11 cellular contexts compared by ENCODE assay signal in genomic region chr16:68283346-68283745, GRCh38. TPM values are rescaled to one million over a fixed set of nuclear protein-coding genes. Genes with fewer than 3 reads are reported as not detected.
DNase-seq lines count a peak whose midpoint lies in the region; ATAC-seq and TF ChIP-seq lines count a peak whose summit lies in the region.
"Had no signal": no experiment of that assay in that cellular context is flagged by ENCODE, and none has a peak within 500 bp of the region (broad histone marks: within the 10 kb centered on the region; RNA-seq: fewer than 3 reads in every experiment).

No MANE protein-coding gene starts in this region.

- 63 to 80% methylated on average over 5 of the region's 5 CpGs for WGBS in gastroesophageal sphincter (ENCODE audit: low coverage in 1 of 2), 2 donors

- H3K36me3 ChIP-seq in gastroesophageal sphincter, result peaks cover 0 to 58% of the 10 kb centered on the region in 2 donors
- H3K36me3 ChIP-seq in subcutaneous abdominal adipose tissue (ENCODE audit: control insufficient read depth in 5 of 5, insufficient read depth in 5 of 5, low read length in 5 of 5), result peaks cover 0 to 22% (median 4%) of the 10 kb centered on the region in 5 donors

- H3K9ac ChIP-seq in subcutaneous abdominal adipose tissue (ENCODE audit: low read length in 5 of 5), result peak overlapping the region; percentile 36 to 79 (median 51)

- H3K27me3 ChIP-seq in gastroesophageal sphincter (no peaks in the 10 kb centered on the region), subcutaneous abdominal adipose tissue (ENCODE audit: control insufficient read depth in 5 of 5, insufficient read depth in 4 of 5, low read length in 5 of 5) (no peaks in the 10 kb centered on the region)

- no peak for ATAC-seq in gastroesophageal sphincter
- ATAC-seq in GM21381 (IDR thresholded peaks at IDR 0.05; ENCODE audit: unreplicated experiment), result no peak
- ATAC-seq in GM18858 (IDR thresholded peaks at IDR 0.05; ENCODE audit: unreplicated experiment), result no peak

- H3K9me3 ChIP-seq in gastroesophageal sphincter, result no peaks in the 10 kb centered on the region
- no peaks in the 10 kb centered on the region for H3K9me3 ChIP-seq in subcutaneous abdominal adipose tissue (ENCODE audit: control insufficient read depth in 5 of 5, low read length in 5 of 5)

- TF ChIP-seq EP300 in gastroesophageal sphincter (IDR thresholded peaks at IDR 0.05), result no peak

- H3K36me3 Mint-ChIP-seq in activated T-cell treated with anti-CD3 and anti-CD28 coated beads, Interleukin-2, amount 50 U/mL, for 24 hours (ENCODE audit: low read depth), result peaks cover 88% of the 10 kb centered on the region

- H3K4me3 Mint-ChIP-seq in activated T-cell treated with anti-CD3 and anti-CD28 coated beads, Interleukin-2, amount 50 U/mL, for 24 hours, result peak overlapping the region; percentile 24

- no peaks in the 10 kb centered on the region for H3K27me3 Mint-ChIP-seq in activated T-cell treated with anti-CD3 and anti-CD28 coated beads, Interleukin-2, amount 50 U/mL, for 24 hours

- peaks cover 88% of the 10 kb centered on the region for H3K4me1 Mint-ChIP-seq in activated T-cell treated with anti-CD3 and anti-CD28 coated beads, Interleukin-2, amount 50 U/mL, for 24 hours (ENCODE audit: low read depth)

- no peak for TF ChIP-seq POLR2A in gastroesophageal sphincter (IDR thresholded peaks at IDR 0.05)

- H3K27ac ChIP-seq in gastroesophageal sphincter (peak overlapping the region in 3 of 4 donors; percentile 39 to 43 (median 40)), subcutaneous abdominal adipose tissue (ENCODE audit: low read depth, low read length) (peak overlapping the region; percentile 91)

- H3K4me1 ChIP-seq in gastroesophageal sphincter (peaks cover 0 to 67% (median 10%) of the 10 kb centered on the region in 3 donors), subcutaneous abdominal adipose tissue (ENCODE audit: control insufficient read depth in 5 of 5, insufficient read depth in 5 of 5, low read length in 5 of 5) (peaks cover 32 to 94% (median 91%) of the 10 kb centered on the region in 5 donors)

- no peak for TF ChIP-seq CTCF in gastroesophageal sphincter (IDR thresholded peaks at IDR 0.05)

- DNase-seq in activated T-cell treated with anti-CD3 and anti-CD28 coated beads, Interleukin-2, amount 50 U/mL, for 24 hours, result no peak
- DNase-seq in activated T-cell treated with anti-CD3 and anti-CD28 coated beads for 4 hours (no peak), RPMI8226 (peak; percentile 56), COLO829 (ENCODE audit: low spot score) (no peak)
- DNase-seq: kidney, NCI-H1694 treated with DMSO at 0.1 percent for 48 hours, retina had no signal

- H3K4me3 ChIP-seq in gastroesophageal sphincter (no peak overlapping the region), subcutaneous abdominal adipose tissue (ENCODE audit: low read depth in 1 of 5, low read length in 5 of 5) (no peak overlapping the region)

- H3K27ac Mint-ChIP-seq in activated T-cell treated with anti-CD3 and anti-CD28 coated beads, Interleukin-2, amount 50 U/mL, for 24 hours, result peak overlapping the region; percentile 92

- no peaks in the 10 kb centered on the region for H3K9me3 Mint-ChIP-seq in activated T-cell treated with anti-CD3 and anti-CD28 coated beads, Interleukin-2, amount 50 U/mL, for 24 hours

RNA-seq across cellular contexts. Expression of gene SLC7A6, which starts 19.0 kb away (rescaled TPM):
- 10 to 100 TPM; 19.1 to 51.5 (median 33.7) TPM for total RNA-seq in gastroesophageal sphincter

RNA-seq across cellular contexts. Expression of gene SLC7A6OS, which starts 27.4 kb away (rescaled TPM):
- 10 to 100 TPM; 10.4 to 18.2 (median 11.2) TPM for total RNA-seq in gastroesophageal sphincter

RNA-seq across cellular contexts. Expression of gene PRMT7, which starts 27.5 kb away (rescaled TPM):
- 10 to 100 TPM; 11.5 to 34.9 (median 27.4) TPM for total RNA-seq in gastroesophageal sphincter

RNA-seq across cellular contexts. Expression of gene PLA2G15, which starts 38.2 kb away (rescaled TPM):
- 10 to 100 TPM in 3 of 4 donors, 1 to 10 TPM in 1; 4.5 to 18.0 (median 11.7) TPM for total RNA-seq in gastroesophageal sphincter

RNA-seq across cellular contexts. Expression of gene ESRP2, which starts 47.4 kb away (rescaled TPM):
- total RNA-seq in gastroesophageal sphincter, result 1 to 10 TPM in 1 of 4 donors, under 1 TPM in 1, not detected in 2; 0.13 to 2.9 TPM
